Comparison of ENCODE assay signal across 8 cellular contexts in the genomic region with DNA sequence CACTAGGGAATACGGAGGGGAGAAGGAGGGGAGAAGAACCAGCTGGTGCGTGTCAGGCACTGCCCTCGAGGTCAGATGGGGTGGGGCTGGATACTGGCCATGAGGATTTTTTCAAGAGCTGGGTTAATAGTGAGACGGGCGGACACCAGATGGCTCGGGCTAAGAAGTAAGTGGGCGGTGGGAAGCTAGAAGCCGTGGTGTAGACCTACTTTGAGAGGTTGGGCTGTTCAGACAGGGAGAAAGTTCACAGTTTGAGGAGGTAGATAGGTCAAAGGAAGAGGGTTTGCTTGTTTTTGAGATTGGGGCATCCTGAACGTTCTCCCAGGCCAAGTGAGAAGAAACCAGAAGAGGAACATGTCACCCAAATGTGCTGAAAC.
A peak's percentile ranks its signal among the peaks of the same experiment; 100 is the strongest.
DNase-seq lines count a peak whose midpoint lies in the region; ATAC-seq, FAIRE-seq and TF ChIP-seq lines count a peak whose summit lies in the region.

No MANE protein-coding gene starts in this region.

- peak overlapping the region; percentile 59 for H3K4me3 Mint-ChIP-seq in stimulated activated effector memory CD8-positive, alpha-beta T cell treated with anti-CD3 and anti-CD28 coated beads, Interleukin-12 subunit alpha, Interleukin-12 subunit beta, amount 100 ng/mL, for 72 hours

- H3K36me3 Mint-ChIP-seq in stimulated activated effector memory CD8-positive, alpha-beta T cell treated with anti-CD3 and anti-CD28 coated beads, Interleukin-12 subunit alpha, Interleukin-12 subunit beta, amount 100 ng/mL, for 72 hours, result peaks cover 85% of the 10 kb centered on the region

- no peaks in the 10 kb centered on the region for H3K9me3 Mint-ChIP-seq in stimulated activated effector memory CD8-positive, alpha-beta T cell treated with anti-CD3 and anti-CD28 coated beads, Interleukin-12 subunit alpha, Interleukin-12 subunit beta, amount 100 ng/mL, for 72 hours

- FAIRE-seq in RCC 7860 (lab: Jason Lieb, UNC), result no peak

- peaks cover 87% of the 10 kb centered on the region for H3K4me1 Mint-ChIP-seq in stimulated activated effector memory CD8-positive, alpha-beta T cell treated with anti-CD3 and anti-CD28 coated beads, Interleukin-12 subunit alpha, Interleukin-12 subunit beta, amount 100 ng/mL, for 72 hours

- ATAC-seq in stimulated activated effector memory CD8-positive, alpha-beta T cell treated with anti-CD3 and anti-CD28 coated beads, Interleukin-12 subunit alpha, Interleukin-12 subunit beta, amount 100 ng/mL, for 72 hours, result peak; percentile 23
- ATAC-seq in HG02623 (IDR thresholded peaks at IDR 0.05; ENCODE audit: unreplicated experiment), result no peak
- no peak for ATAC-seq in GM19467 (IDR thresholded peaks at IDR 0.05; ENCODE audit: unreplicated experiment)

- DNase-seq in NCI-H446 (lab: John Stamatoyannopoulos, UW) (peak; percentile 58 to 76), fibroblast of pulmonary artery (ENCODE audit: low read depth) (peak; percentile 68), GM13977 (ENCODE audit: low spot score) (no peak), RCC 7860 (ENCODE audit: low spot score) (no peak)
- no peak for DNase-seq in stimulated activated effector memory CD8-positive, alpha-beta T cell treated with anti-CD3 and anti-CD28 coated beads, Interleukin-12 subunit alpha, Interleukin-12 subunit beta, amount 100 ng/mL, for 72 hours (ENCODE audit: low spot score in 2 of 2)

- TF ChIP-seq CTCF in fibroblast of pulmonary artery (IDR thresholded peaks at IDR 0.05; ENCODE audit: low read length, missing control alignments), result no peak
- TF ChIP-seq CTCF in GM13977 (IDR thresholded peaks at IDR 0.05; ENCODE audit: extremely low read depth, insufficient read depth, missing control alignments), result no peak

- peak; percentile 45 for TF ChIP-seq POLR2A in GM18951 (IDR thresholded peaks at IDR 0.05; ENCODE audit: extremely low read depth, insufficient read depth, insufficient read length)

- in situ Hi-C loops in GM18951 (cut with MboI; ENCODE audit: low sequenced_read_pairs, unreplicated experiment), result no loop called here
- in situ Hi-C loops in GM13977 (cut with MboI; ENCODE audit: low pct_unique_long_range_greater_than_20kb, low sequenced_read_pairs, unreplicated experiment), result no loop called here

- no peak overlapping the region for H3K4me3 ChIP-seq in fibroblast of pulmonary artery (replicated peaks; ENCODE audit: low read depth, low read length)

- peak overlapping the region; percentile 95 for H3K27ac Mint-ChIP-seq in stimulated activated effector memory CD8-positive, alpha-beta T cell treated with anti-CD3 and anti-CD28 coated beads, Interleukin-12 subunit alpha, Interleukin-12 subunit beta, amount 100 ng/mL, for 72 hours

Comparison
In these comparisons a context has a peak if more than half of its experiments do, and no peak if none do; other contexts are left out.
1. DNase-seq: peak in NCI-H446 (2 of 2) and fibroblast of pulmonary artery (single experiment); none in stimulated activated effector memory CD8-positive, alpha-beta T cell treated with anti-CD3 and anti-CD28 coated beads, Interleukin-12 subunit alpha, Interleukin-12 subunit beta, amount 100 ng/mL, for 72 hours (0 of 2), GM13977 (single experiment) and RCC 7860 (single experiment).